In the genomic region with DNA sequence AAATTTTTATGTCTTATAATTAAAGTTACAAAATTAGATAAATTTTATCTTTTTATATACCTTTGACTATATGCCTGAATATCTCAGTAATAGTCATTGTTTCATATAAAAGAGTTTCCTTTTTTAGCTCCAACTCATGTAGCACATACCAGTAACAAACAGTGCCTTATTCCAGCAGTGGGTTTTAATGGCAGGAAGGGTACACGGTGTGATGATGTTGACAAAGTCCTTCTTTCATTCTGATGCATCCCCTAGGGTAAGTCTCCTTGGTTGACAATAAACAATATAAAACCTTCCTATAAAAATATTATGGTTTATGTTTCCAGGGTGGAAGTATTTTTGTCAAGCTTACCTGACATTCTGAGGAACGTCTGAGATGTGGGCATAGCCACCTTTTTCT, we compare ENCODE assay signal across 34 cellular contexts.
"Had no signal": no experiment of that assay in that cellular context is flagged by ENCODE, and none has a peak within 500 bp of the region (broad histone marks: within the 10 kb centered on the region; RNA-seq: fewer than 3 reads in every experiment).

No MANE protein-coding gene starts in this region.

- H3K27ac ChIP-seq: KMS-11 had no signal

- H3K27me3 ChIP-seq: MG63 had no signal

- H3K9me3 ChIP-seq: MG63 had no signal

- H3K4me2 ChIP-seq: KMS-11 had no signal

- H3K9ac ChIP-seq: KMS-11 had no signal

- H3K4me3 ChIP-seq: MG63 had no signal

- H3K36me3 ChIP-seq: MG63 had no signal

- DNase-seq: Kasumi-1, KG1, MG63, MM.1S, MV-4-11, NCI-H1048, NCI-H1092, NCI-H1092 treated with DMSO at 0.1 percent for 48 hours, NCI-H1105, NCI-H1105 treated with DMSO at 0.1 percent for 48 hours, NCI-H1417, NCI-H1417 treated with DMSO at 0.1 percent for 48 hours, NCI-H1436, NCI-H1436 treated with DMSO at 0.1 percent for 48 hours, NCI-H146, NCI-H1694, NCI-H1694 treated with DMSO at 0.1 percent for 48 hours, NCI-H187, NCI-H187 treated with DMSO at 0.1 percent for 48 hours, NCI-H1930, NCI-H2029, NCI-H2029 treated with DMSO at 0.1 percent for 48 hours, NCI-H2081, NCI-H2081 treated with DMSO at 0.1 percent for 48 hours, NCI-H2107, NCI-H2171, NCI-H2171 treated with DMSO at 0.1 percent for 48 hours, NCI-H2227 treated with DMSO at 0.1 percent for 48 hours, NCI-H226, NCI-H345, NCI-H446, NCI-H446 treated with DMSO at 0.1 percent for 48 hours, NCI-H510A had no signal
